In the genomic region with DNA sequence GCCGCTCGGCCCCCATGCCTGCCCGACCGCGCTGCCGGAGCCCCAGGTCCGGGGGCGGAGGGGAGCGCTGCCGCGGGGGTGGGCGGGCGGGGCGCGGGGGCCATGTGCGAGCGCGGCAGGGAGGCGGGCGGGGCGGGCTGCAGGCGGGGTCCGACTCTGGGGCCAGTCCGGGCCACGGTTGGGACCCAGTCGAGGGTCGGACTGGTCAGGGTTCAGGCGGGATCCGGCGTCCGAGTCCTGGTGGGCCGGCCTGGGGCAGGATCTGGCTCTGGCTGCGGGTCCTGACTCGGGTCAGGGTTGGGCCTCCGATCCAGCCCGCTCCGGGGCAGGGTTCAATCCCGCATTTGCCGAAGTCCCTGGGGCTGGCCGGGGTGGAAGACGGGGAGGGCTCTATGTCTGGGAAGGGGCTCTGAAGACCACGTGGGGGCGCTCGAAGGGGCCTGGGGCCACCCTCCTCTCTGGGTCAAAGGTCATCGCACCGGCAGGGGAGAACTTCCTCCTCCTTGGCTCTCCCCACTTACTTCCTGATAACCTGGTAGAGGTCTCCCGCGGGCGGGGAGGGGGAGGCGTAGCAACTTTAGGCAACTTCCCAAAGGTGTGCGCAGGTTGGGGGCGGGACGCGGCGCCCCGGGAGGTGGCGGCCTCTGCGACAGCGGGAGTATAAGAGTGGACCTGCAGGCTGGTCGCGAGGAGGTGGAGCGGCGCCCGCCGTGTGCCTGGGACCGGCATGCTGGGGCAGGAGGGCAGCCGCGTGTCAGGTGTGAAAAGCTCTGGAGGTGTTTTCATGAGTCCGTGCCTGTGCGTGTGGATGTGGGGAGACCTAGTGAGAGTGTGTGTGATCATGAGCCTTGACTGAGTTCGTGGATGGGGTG, we compare ENCODE assay signal across 1 cellular context.
TF ChIP-seq lines count a peak whose summit lies in the region.

No MANE protein-coding gene starts in this region.

TF ChIP-seq in K562, 482 proteins besides CTCF, POLR2A, EP300 and RAD21 (continues in another document):
- TF ChIP-seq ZNF3 (CRISPR knock-in tag; IDR thresholded peaks at IDR 0.05), result no peak
- TF ChIP-seq, protein P1, sequence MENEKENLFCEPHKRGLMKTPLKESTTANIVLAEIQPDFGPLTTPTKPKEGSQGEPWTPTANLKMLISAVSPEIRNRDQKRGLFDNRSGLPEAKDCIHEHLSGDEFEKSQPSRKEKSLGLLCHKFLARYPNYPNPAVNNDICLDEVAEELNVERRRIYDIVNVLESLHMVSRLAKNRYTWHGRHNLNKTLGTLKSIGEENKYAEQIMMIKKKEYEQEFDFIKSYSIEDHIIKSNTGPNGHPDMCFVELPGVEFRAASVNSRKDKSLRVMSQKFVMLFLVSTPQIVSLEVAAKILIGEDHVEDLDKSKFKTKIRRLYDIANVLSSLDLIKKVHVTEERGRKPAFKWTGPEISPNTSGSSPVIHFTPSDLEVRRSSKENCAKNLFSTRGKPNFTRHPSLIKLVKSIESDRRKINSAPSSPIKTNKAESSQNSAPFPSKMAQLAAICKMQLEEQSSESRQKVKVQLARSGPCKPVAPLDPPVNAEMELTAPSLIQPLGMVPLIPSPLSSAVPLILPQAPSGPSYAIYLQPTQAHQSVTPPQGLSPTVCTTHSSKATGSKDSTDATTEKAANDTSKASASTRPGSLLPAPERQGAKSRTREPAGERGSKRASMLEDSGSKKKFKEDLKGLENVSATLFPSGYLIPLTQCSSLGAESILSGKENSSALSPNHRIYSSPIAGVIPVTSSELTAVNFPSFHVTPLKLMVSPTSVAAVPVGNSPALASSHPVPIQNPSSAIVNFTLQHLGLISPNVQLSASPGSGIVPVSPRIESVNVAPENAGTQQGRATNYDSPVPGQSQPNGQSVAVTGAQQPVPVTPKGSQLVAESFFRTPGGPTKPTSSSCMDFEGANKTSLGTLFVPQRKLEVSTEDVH (IDR thresholded peaks at IDR 0.05; ENCODE audit: low read depth, partially characterized antibody), result peak; percentile 32
- peak; percentile 58 for TF ChIP-seq TAF1 (IDR thresholded peaks at IDR 0.05; ENCODE audit: control insufficient read depth, extremely low read depth, insufficient read depth, low read length, severe bottlenecking)
- TF ChIP-seq GABPA (tag; conservative IDR thresholded peaks at IDR 0.05; ENCODE audit: low read depth), result peak; percentile 65; the same call in 1 of the 2 replicates
- TF ChIP-seq TOE1 (IDR thresholded peaks at IDR 0.05; ENCODE audit: borderline replicate concordance), result peak; percentile 53; the same call in 1 of the 2 replicates
- TF ChIP-seq TOE1 (CRISPR knock-in tag; IDR thresholded peaks at IDR 0.05; ENCODE audit: borderline replicate concordance, low read depth), result no peak
- peak; percentile 69 for TF ChIP-seq ELF1 (tag; IDR thresholded peaks at IDR 0.05)
- TF ChIP-seq ZNF143 (CRISPR knock-in tag; IDR thresholded peaks at IDR 0.05), result peak; percentile 45; the same call in 1 of the 2 replicates
- TF ChIP-seq RBM22 (IDR thresholded peaks at IDR 0.05; ENCODE audit: low read depth, low read length, poor library complexity, severe bottlenecking), result peak; percentile 64
- TF ChIP-seq WHSC1 (IDR thresholded peaks at IDR 0.05; ENCODE audit: low read length), result no peak
- TF ChIP-seq, protein P2, sequence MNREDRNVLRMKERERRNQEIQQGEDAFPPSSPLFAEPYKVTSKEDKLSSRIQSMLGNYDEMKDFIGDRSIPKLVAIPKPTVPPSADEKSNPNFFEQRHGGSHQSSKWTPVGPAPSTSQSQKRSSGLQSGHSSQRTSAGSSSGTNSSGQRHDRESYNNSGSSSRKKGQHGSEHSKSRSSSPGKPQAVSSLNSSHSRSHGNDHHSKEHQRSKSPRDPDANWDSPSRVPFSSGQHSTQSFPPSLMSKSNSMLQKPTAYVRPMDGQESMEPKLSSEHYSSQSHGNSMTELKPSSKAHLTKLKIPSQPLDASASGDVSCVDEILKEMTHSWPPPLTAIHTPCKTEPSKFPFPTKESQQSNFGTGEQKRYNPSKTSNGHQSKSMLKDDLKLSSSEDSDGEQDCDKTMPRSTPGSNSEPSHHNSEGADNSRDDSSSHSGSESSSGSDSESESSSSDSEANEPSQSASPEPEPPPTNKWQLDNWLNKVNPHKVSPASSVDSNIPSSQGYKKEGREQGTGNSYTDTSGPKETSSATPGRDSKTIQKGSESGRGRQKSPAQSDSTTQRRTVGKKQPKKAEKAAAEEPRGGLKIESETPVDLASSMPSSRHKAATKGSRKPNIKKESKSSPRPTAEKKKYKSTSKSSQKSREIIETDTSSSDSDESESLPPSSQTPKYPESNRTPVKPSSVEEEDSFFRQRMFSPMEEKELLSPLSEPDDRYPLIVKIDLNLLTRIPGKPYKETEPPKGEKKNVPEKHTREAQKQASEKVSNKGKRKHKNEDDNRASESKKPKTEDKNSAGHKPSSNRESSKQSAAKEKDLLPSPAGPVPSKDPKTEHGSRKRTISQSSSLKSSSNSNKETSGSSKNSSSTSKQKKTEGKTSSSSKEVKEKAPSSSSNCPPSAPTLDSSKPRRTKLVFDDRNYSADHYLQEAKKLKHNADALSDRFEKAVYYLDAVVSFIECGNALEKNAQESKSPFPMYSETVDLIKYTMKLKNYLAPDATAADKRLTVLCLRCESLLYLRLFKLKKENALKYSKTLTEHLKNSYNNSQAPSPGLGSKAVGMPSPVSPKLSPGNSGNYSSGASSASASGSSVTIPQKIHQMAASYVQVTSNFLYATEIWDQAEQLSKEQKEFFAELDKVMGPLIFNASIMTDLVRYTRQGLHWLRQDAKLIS (CRISPR knock-in tag; IDR thresholded peaks at IDR 0.05), result no peak; the same call in 1 of the 2 replicates
- TF ChIP-seq ZNF644 (tag; IDR thresholded peaks at IDR 0.05; ENCODE audit: low read depth), result no peak
- no peak for TF ChIP-seq ELF4 (CRISPR knock-in tag; IDR thresholded peaks at IDR 0.05)
- TF ChIP-seq MTA2 (IDR thresholded peaks at IDR 0.05; ENCODE audit: low read depth), result 0 out of 2 replicates have a peak, but pooled peaks have one; percentile 17
- TF ChIP-seq RFX7 (CRISPR knock-in tag; IDR thresholded peaks at IDR 0.05), result no peak
- TF ChIP-seq GABPB1 (CRISPR knock-in tag; IDR thresholded peaks at IDR 0.05), result peak; percentile 66
- TF ChIP-seq, protein P3, sequence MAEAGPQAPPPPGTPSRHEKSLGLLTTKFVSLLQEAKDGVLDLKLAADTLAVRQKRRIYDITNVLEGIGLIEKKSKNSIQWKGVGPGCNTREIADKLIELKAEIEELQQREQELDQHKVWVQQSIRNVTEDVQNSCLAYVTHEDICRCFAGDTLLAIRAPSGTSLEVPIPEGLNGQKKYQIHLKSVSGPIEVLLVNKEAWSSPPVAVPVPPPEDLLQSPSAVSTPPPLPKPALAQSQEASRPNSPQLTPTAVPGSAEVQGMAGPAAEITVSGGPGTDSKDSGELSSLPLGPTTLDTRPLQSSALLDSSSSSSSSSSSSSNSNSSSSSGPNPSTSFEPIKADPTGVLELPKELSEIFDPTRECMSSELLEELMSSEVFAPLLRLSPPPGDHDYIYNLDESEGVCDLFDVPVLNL (CRISPR knock-in tag; IDR thresholded peaks at IDR 0.05; ENCODE audit: low read depth), result 0 out of 2 replicates have a peak, but pooled peaks have one; percentile 7
- peak; percentile 89 for TF ChIP-seq MYC (IDR thresholded peaks at IDR 0.05; ENCODE audit: low read depth, low read length)
- peak; percentile 42; the same call in 1 of the 2 replicates for TF ChIP-seq MYC (CRISPR knock-in tag; IDR thresholded peaks at IDR 0.05; ENCODE audit: borderline replicate concordance, low read depth)
- TF ChIP-seq, protein P4, sequence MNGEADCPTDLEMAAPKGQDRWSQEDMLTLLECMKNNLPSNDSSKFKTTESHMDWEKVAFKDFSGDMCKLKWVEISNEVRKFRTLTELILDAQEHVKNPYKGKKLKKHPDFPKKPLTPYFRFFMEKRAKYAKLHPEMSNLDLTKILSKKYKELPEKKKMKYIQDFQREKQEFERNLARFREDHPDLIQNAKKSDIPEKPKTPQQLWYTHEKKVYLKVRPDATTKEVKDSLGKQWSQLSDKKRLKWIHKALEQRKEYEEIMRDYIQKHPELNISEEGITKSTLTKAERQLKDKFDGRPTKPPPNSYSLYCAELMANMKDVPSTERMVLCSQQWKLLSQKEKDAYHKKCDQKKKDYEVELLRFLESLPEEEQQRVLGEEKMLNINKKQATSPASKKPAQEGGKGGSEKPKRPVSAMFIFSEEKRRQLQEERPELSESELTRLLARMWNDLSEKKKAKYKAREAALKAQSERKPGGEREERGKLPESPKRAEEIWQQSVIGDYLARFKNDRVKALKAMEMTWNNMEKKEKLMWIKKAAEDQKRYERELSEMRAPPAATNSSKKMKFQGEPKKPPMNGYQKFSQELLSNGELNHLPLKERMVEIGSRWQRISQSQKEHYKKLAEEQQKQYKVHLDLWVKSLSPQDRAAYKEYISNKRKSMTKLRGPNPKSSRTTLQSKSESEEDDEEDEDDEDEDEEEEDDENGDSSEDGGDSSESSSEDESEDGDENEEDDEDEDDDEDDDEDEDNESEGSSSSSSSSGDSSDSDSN (IDR thresholded peaks at IDR 0.05; ENCODE audit: borderline replicate concordance in 1 of 2, low read depth in 2 of 2, low read length in 2 of 2), result 0 out of 4 replicates have a peak, but pooled peaks of 1 of the 2 experiments have one; percentile 18
- no peak for TF ChIP-seq HEY1 (CRISPR knock-in tag; IDR thresholded peaks at IDR 0.05; ENCODE audit: borderline replicate concordance)
- TF ChIP-seq SUPT5H (IDR thresholded peaks at IDR 0.05), result peak; percentile 72
- TF ChIP-seq, protein P5, sequence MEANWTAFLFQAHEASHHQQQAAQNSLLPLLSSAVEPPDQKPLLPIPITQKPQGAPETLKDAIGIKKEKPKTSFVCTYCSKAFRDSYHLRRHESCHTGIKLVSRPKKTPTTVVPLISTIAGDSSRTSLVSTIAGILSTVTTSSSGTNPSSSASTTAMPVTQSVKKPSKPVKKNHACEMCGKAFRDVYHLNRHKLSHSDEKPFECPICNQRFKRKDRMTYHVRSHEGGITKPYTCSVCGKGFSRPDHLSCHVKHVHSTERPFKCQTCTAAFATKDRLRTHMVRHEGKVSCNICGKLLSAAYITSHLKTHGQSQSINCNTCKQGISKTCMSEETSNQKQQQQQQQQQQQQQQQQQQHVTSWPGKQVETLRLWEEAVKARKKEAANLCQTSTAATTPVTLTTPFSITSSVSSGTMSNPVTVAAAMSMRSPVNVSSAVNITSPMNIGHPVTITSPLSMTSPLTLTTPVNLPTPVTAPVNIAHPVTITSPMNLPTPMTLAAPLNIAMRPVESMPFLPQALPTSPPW (CRISPR knock-in tag; IDR thresholded peaks at IDR 0.05), result peak; percentile 90
- TF ChIP-seq KDM5B (IDR thresholded peaks at IDR 0.05; ENCODE audit: insufficient replicate concordance, low read depth, low read length), result peak; percentile 7
- TF ChIP-seq FOXJ2 (tag; IDR thresholded peaks at IDR 0.05), result 0 out of 2 replicates have a peak, but pooled peaks have one; percentile 38
- 0 out of 2 replicates have a peak, but pooled peaks have one; percentile 54 for TF ChIP-seq NCOR1 (IDR thresholded peaks at IDR 0.05)
- peak; percentile 56 to 62 for TF ChIP-seq NRF1 (conservative IDR thresholded peaks at IDR 0.05 in 1 of 2, IDR thresholded peaks at IDR 0.05 in 1 of 2)
- TF ChIP-seq ATF1 (CRISPR knock-in tag; IDR thresholded peaks at IDR 0.05), result no peak
- peak; percentile 30; the same call in 1 of the 2 replicates for TF ChIP-seq ATF1 (tag; IDR thresholded peaks at IDR 0.05)
- no peak for TF ChIP-seq ZZZ3 (IDR thresholded peaks at IDR 0.05)
- TF ChIP-seq, protein P6, sequence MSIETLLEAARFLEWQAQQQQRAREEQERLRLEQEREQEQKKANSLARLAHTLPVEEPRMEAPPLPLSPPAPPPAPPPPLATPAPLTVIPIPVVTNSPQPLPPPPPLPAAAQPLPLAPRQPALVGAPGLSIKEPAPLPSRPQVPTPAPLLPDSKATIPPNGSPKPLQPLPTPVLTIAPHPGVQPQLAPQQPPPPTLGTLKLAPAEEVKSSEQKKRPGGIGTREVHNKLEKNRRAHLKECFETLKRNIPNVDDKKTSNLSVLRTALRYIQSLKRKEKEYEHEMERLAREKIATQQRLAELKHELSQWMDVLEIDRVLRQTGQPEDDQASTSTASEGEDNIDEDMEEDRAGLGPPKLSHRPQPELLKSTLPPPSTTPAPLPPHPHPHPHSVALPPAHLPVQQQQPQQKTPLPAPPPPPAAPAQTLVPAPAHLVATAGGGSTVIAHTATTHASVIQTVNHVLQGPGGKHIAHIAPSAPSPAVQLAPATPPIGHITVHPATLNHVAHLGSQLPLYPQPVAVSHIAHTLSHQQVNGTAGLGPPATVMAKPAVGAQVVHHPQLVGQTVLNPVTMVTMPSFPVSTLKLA (conservative IDR thresholded peaks at IDR 0.05), result peak; percentile 85 to 92
- TF ChIP-seq, protein P7, sequence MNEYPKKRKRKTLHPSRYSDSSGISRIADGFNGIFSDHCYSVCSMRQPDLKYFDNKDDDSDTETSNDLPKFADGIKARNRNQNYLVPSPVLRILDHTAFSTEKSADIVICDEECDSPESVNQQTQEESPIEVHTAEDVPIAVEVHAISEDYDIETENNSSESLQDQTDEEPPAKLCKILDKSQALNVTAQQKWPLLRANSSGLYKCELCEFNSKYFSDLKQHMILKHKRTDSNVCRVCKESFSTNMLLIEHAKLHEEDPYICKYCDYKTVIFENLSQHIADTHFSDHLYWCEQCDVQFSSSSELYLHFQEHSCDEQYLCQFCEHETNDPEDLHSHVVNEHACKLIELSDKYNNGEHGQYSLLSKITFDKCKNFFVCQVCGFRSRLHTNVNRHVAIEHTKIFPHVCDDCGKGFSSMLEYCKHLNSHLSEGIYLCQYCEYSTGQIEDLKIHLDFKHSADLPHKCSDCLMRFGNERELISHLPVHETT (CRISPR knock-in tag; conservative IDR thresholded peaks at IDR 0.05 in 1 of 2, IDR thresholded peaks at IDR 0.05 in 1 of 2), result peak in 1 of 2 experiments; percentile 80; a peak in 2 of 4 replicates
- TF ChIP-seq ETV6 (IDR thresholded peaks at IDR 0.05; ENCODE audit: borderline replicate concordance in 1 of 2, low read depth in 2 of 2, low read length in 1 of 2), result peak in 1 of 2 experiments; percentile 41; a peak in 1 of 4 replicates
- no peak for TF ChIP-seq ETV6 (CRISPR knock-in tag; IDR thresholded peaks at IDR 0.05; ENCODE audit: borderline replicate concordance)
- TF ChIP-seq PHF20 (IDR thresholded peaks at IDR 0.05; ENCODE audit: partially characterized antibody), result peak; percentile 57
- no peak for TF ChIP-seq POLR3A (IDR thresholded peaks at IDR 0.05; ENCODE audit: borderline replicate concordance, extremely low read depth, insufficient read depth, insufficient read length)
- no peak for TF ChIP-seq ZNF764 (CRISPR knock-in tag; IDR thresholded peaks at IDR 0.05; ENCODE audit: low read depth)
- TF ChIP-seq, protein P8, sequence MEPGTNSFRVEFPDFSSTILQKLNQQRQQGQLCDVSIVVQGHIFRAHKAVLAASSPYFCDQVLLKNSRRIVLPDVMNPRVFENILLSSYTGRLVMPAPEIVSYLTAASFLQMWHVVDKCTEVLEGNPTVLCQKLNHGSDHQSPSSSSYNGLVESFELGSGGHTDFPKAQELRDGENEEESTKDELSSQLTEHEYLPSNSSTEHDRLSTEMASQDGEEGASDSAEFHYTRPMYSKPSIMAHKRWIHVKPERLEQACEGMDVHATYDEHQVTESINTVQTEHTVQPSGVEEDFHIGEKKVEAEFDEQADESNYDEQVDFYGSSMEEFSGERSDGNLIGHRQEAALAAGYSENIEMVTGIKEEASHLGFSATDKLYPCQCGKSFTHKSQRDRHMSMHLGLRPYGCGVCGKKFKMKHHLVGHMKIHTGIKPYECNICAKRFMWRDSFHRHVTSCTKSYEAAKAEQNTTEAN (CRISPR knock-in tag; IDR thresholded peaks at IDR 0.05), result no peak; the same call in 1 of the 2 replicates
